Comparison of ENCODE assay signal across 15 cellular contexts in the genomic region with DNA sequence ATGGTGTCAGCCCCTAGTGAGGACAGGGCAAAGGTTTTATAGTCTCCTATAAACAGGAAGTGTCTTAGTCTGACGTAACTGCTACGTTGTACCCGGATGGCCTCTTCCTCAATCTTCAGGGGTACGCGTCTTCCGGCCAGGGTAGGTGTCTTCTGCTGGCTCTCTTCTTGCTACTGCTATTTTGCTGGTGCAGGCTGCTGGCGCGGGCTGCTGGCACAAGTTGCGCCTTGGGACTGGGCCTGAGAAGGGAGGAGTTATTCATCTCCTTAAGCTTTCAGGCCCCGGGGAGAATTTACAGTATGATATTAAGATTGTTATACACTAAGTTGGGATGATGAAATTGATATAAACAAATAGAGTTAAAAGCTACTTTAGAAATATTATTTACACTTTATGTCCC.
DNase-seq lines count a peak whose midpoint lies in the region; ATAC-seq and TF ChIP-seq lines count a peak whose summit lies in the region.
"Had no signal": no experiment of that assay in that cellular context is flagged by ENCODE, and none has a peak within 500 bp of the region (broad histone marks: within the 10 kb centered on the region; RNA-seq: fewer than 3 reads in every experiment).

No MANE protein-coding gene starts in this region.

- TF ChIP-seq CTCF in NB4 (IDR thresholded peaks at IDR 0.05; ENCODE audit: low read depth, low read length) (no peak), chondrocyte (IDR thresholded peaks at IDR 0.05) (no peak), neural crest cell (conservative IDR thresholded peaks at IDR 0.05) (no peak), testis (IDR thresholded peaks at IDR 0.05) (no peak)

- no peaks in the 10 kb centered on the region for H3K4me1 ChIP-seq in testis

- no peak overlapping the region for H3K27ac ChIP-seq in testis

- H3K27me3 Mint-ChIP-seq in chondrocyte (ENCODE audit: low read depth): no peaks in the 10 kb centered on the region
- H3K27me3 Mint-ChIP-seq in neural crest cell (ENCODE audit: low read depth): no peaks in the 10 kb centered on the region
- H3K27me3 Mint-ChIP-seq in T-helper 17 cell: no peaks in the 10 kb centered on the region
- H3K27me3 Mint-ChIP-seq: CD4-positive, CD25-positive, alpha-beta regulatory T cell; CD8-positive, alpha-beta memory T cell had no signal

- no peaks in the 10 kb centered on the region for H3K36me3 Mint-ChIP-seq in chondrocyte (ENCODE audit: low read depth)
- no peaks in the 10 kb centered on the region for H3K36me3 Mint-ChIP-seq in neural crest cell (ENCODE audit: low read depth)
- H3K36me3 Mint-ChIP-seq in T-helper 17 cell (ENCODE audit: low read depth): no peaks in the 10 kb centered on the region
- H3K36me3 Mint-ChIP-seq: CD4-positive, CD25-positive, alpha-beta regulatory T cell; CD8-positive, alpha-beta memory T cell had no signal

- H3K4me1 Mint-ChIP-seq in chondrocyte (ENCODE audit: low read depth) (peaks cover 16% of the 10 kb centered on the region), neural crest cell (peaks cover 4% of the 10 kb centered on the region), T-helper 17 cell (no peaks in the 10 kb centered on the region)
- H3K4me1 Mint-ChIP-seq: CD4-positive, CD25-positive, alpha-beta regulatory T cell; CD8-positive, alpha-beta memory T cell; H9 had no signal

- TF ChIP-seq POLR2A in NB4 (IDR thresholded peaks at IDR 0.05; ENCODE audit: extremely low read depth, insufficient read length): no peak
- TF ChIP-seq POLR2A in testis (IDR thresholded peaks at IDR 0.05): no peak

- H3K27me3 ChIP-seq in testis: no peaks in the 10 kb centered on the region
- H3K27me3 ChIP-seq: BE2C had no signal

- peak; percentile 26 for DNase-seq in NB4 (ENCODE audit: low read depth)
- peak; percentile 47 for DNase-seq in chondrocyte (ENCODE audit: low spot score)
- no peak for DNase-seq in neural crest cell (ENCODE audit: low read depth, low spot score)
- DNase-seq in testis: peak; percentile 43
- no peak for DNase-seq in HCEC 1CT
- no peak for DNase-seq in T-helper 17 cell
- DNase-seq in amniotic stem cell (lab: John Stamatoyannopoulos, UW): no peak
- DNase-seq: ACHN; BE2C; C1 segment of cervical spinal cord; CD4-positive, CD25-positive, alpha-beta regulatory T cell; CD8-positive, alpha-beta memory T cell; COR-L47; H9 had no signal

- H3K9me3 Mint-ChIP-seq in chondrocyte (ENCODE audit: low read depth) (no peaks in the 10 kb centered on the region), neural crest cell (no peaks in the 10 kb centered on the region)
- H3K9me3 Mint-ChIP-seq: H9 had no signal

- WGBS in testis, 2 donors: 82 to 86% methylated on average over 10 of the region's 10 CpGs

- H3K27ac Mint-ChIP-seq in chondrocyte (ENCODE audit: unreplicated experiment): no peak overlapping the region
- peak overlapping the region; percentile 58 for H3K27ac Mint-ChIP-seq in neural crest cell (ENCODE audit: unreplicated experiment)
- H3K27ac Mint-ChIP-seq in T-helper 17 cell: no peak overlapping the region
- H3K27ac Mint-ChIP-seq: CD4-positive, CD25-positive, alpha-beta regulatory T cell; CD8-positive, alpha-beta memory T cell had no signal

- H3K9me3 ChIP-seq in testis (no peaks in the 10 kb centered on the region), T-helper 17 cell (ENCODE audit: control insufficient read depth, low read length, poor library complexity, severe bottlenecking) (no peaks in the 10 kb centered on the region)
- H3K9me3 ChIP-seq: BE2C had no signal

- H3K36me3 ChIP-seq in testis (ENCODE audit: low read depth, missing control alignments): no peaks in the 10 kb centered on the region
- H3K36me3 ChIP-seq: BE2C had no signal

- intact Hi-C loops in testis (cut with DNase I; ENCODE audit: low total_unique reads): no loop called here

- no peak overlapping the region for H3K4me3 Mint-ChIP-seq in chondrocyte (ENCODE audit: unreplicated experiment)
- H3K4me3 Mint-ChIP-seq in neural crest cell: no peak overlapping the region
- no peak overlapping the region for H3K4me3 Mint-ChIP-seq in T-helper 17 cell
- H3K4me3 Mint-ChIP-seq: CD4-positive, CD25-positive, alpha-beta regulatory T cell; CD8-positive, alpha-beta memory T cell; H9 had no signal

- H3K4me3 ChIP-seq in NB4 (ENCODE audit: low read depth, low read length) (no peak overlapping the region), testis (peak overlapping the region in 1 of 2 donors; percentile 15)

- ATAC-seq in T-helper 17 cell: no peak
- ATAC-seq in GM21786 (IDR thresholded peaks at IDR 0.05; ENCODE audit: unreplicated experiment): no peak

Comparison
In these comparisons a context has a peak if more than half of its experiments do, and no peak if none do; other contexts are left out.
1. DNase-seq: peak in NB4 (single experiment), chondrocyte (single experiment) and testis (single experiment); none in neural crest cell (single experiment), HCEC 1CT (single experiment), T-helper 17 cell (0 of 3) and amniotic stem cell (single experiment).